ENCODE assay signal across 1 cellular context in genomic region chr9:96436456-96437126, GRCh38.
A peak's percentile ranks its signal among the peaks of the same experiment; 100 is the strongest.
TF ChIP-seq lines count a peak whose summit lies in the region.

No MANE protein-coding gene starts in this region.

TF ChIP-seq in HepG2, 621 proteins besides CTCF, POLR2A, EP300 and RAD21 (continued from another document and continues in another):
- TF ChIP-seq, protein P1, sequence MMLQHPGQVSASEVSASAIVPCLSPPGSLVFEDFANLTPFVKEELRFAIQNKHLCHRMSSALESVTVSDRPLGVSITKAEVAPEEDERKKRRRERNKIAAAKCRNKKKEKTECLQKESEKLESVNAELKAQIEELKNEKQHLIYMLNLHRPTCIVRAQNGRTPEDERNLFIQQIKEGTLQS (CRISPR knock-in tag; IDR thresholded peaks at IDR 0.05): 0 out of 2 replicates have a peak, but pooled peaks have one; percentile 11
- TF ChIP-seq, protein P2, sequence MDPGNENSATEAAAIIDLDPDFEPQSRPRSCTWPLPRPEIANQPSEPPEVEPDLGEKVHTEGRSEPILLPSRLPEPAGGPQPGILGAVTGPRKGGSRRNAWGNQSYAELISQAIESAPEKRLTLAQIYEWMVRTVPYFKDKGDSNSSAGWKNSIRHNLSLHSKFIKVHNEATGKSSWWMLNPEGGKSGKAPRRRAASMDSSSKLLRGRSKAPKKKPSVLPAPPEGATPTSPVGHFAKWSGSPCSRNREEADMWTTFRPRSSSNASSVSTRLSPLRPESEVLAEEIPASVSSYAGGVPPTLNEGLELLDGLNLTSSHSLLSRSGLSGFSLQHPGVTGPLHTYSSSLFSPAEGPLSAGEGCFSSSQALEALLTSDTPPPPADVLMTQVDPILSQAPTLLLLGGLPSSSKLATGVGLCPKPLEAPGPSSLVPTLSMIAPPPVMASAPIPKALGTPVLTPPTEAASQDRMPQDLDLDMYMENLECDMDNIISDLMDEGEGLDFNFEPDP (CRISPR knock-in tag; conservative IDR thresholded peaks at IDR 0.05): no peak
- TF ChIP-seq ZNF17 (CRISPR knock-in tag; IDR thresholded peaks at IDR 0.05) (no peak; the same call in 1 of the 2 replicates), CSRNP2 (CRISPR knock-in tag; conservative IDR thresholded peaks at IDR 0.05; ENCODE audit: low read depth) (no peak), GATAD2A (CRISPR knock-in tag; IDR thresholded peaks at IDR 0.05) (peak; percentile 91), HOXA3 (CRISPR knock-in tag; IDR thresholded peaks at IDR 0.05) (peak; percentile 75; the same call in 1 of the 2 replicates), YEATS4 (CRISPR knock-in tag; IDR thresholded peaks at IDR 0.05; ENCODE audit: borderline replicate concordance) (peak; percentile 63; the same call in 1 of the 2 replicates), FOXM1 (CRISPR knock-in tag; IDR thresholded peaks at IDR 0.05) (no peak; the same call in 1 of the 2 replicates), SALL1 (CRISPR knock-in tag; IDR thresholded peaks at IDR 0.05) (peak; percentile 98), ZKSCAN8 (CRISPR knock-in tag; IDR thresholded peaks at IDR 0.05; ENCODE audit: borderline replicate concordance) (peak; percentile 82), SMARCC2 (IDR thresholded peaks at IDR 0.05) (no peak), ZNF329 (CRISPR knock-in tag; IDR thresholded peaks at IDR 0.05; ENCODE audit: low read depth) (no peak), SMAD3 (CRISPR knock-in tag; IDR thresholded peaks at IDR 0.05) (peak; percentile 77; the same call in 1 of the 2 replicates), TRAFD1 (CRISPR knock-in tag; IDR thresholded peaks at IDR 0.05; ENCODE audit: borderline replicate concordance) (no peak), ZNF260 (CRISPR knock-in tag; IDR thresholded peaks at IDR 0.05; ENCODE audit: borderline replicate concordance, low read depth) (no peak), HOXA5 (CRISPR knock-in tag; IDR thresholded peaks at IDR 0.05) (peak; percentile 86; the same call in 1 of the 2 replicates), ZNF256 (CRISPR knock-in tag; conservative IDR thresholded peaks at IDR 0.05) (no peak; the same call in 1 of the 2 replicates), PAF1 (CRISPR knock-in tag; IDR thresholded peaks at IDR 0.05) (no peak), IRF1 (CRISPR knock-in tag; IDR thresholded peaks at IDR 0.05; ENCODE audit: low read depth) (peak; percentile 57; the same call in 1 of the 2 replicates), ATF6 (CRISPR knock-in tag; conservative IDR thresholded peaks at IDR 0.05) (no peak), ZMAT3 (CRISPR knock-in tag; conservative IDR thresholded peaks at IDR 0.05) (peak; percentile 99), MTA1 (CRISPR knock-in tag; IDR thresholded peaks at IDR 0.05; ENCODE audit: borderline replicate concordance) (0 out of 2 replicates have a peak, but pooled peaks have one; percentile 35), IRF2 (CRISPR knock-in tag; IDR thresholded peaks at IDR 0.05) (peak; percentile 86), PPARG (CRISPR knock-in tag; conservative IDR thresholded peaks at IDR 0.05) (peak; percentile 55; the same call in 1 of the 2 replicates), CENPBD1 (CRISPR knock-in tag; IDR thresholded peaks at IDR 0.05; ENCODE audit: borderline replicate concordance, low read depth) (no peak), HNRNPLL (IDR thresholded peaks at IDR 0.05; ENCODE audit: low read depth, low read length, poor library complexity, severe bottlenecking) (no peak), TFAP4 (IDR thresholded peaks at IDR 0.05; ENCODE audit: borderline replicate concordance, low read depth) (peak; percentile 93), AGO2 (optimal IDR thresholded peaks at IDR 0.05; ENCODE audit: low read depth, low read length) (no peak), REPIN1 (CRISPR knock-in tag; IDR thresholded peaks at IDR 0.05; ENCODE audit: borderline replicate concordance, low read depth) (no peak), TCF12 (IDR thresholded peaks at IDR 0.05) (no peak), TCF12 (CRISPR knock-in tag; IDR thresholded peaks at IDR 0.05) (no peak), ZNF749 (CRISPR knock-in tag; IDR thresholded peaks at IDR 0.05; ENCODE audit: borderline replicate concordance) (peak; percentile 42; the same call in 1 of the 2 replicates), JUNB (CRISPR knock-in tag; IDR thresholded peaks at IDR 0.05; ENCODE audit: borderline replicate concordance) (no peak; the same call in 1 of the 2 replicates), MYPOP (CRISPR knock-in tag; IDR thresholded peaks at IDR 0.05) (peak; percentile 68; the same call in 1 of the 2 replicates), THAP9 (CRISPR knock-in tag; IDR thresholded peaks at IDR 0.05; ENCODE audit: borderline replicate concordance) (peak; percentile 81), NFATC3 (CRISPR knock-in tag; IDR thresholded peaks at IDR 0.05) (no peak), SYNCRIP (IDR thresholded peaks at IDR 0.05; ENCODE audit: insufficient read depth, low read depth, low read length) (no peak), HDAC1 (CRISPR knock-in tag; IDR thresholded peaks at IDR 0.05) (peak; percentile 72; the same call in 1 of the 2 replicates), ZNF10 (CRISPR knock-in tag; IDR thresholded peaks at IDR 0.05; ENCODE audit: borderline replicate concordance, low read depth) (no peak)
- TF ChIP-seq, protein P3, sequence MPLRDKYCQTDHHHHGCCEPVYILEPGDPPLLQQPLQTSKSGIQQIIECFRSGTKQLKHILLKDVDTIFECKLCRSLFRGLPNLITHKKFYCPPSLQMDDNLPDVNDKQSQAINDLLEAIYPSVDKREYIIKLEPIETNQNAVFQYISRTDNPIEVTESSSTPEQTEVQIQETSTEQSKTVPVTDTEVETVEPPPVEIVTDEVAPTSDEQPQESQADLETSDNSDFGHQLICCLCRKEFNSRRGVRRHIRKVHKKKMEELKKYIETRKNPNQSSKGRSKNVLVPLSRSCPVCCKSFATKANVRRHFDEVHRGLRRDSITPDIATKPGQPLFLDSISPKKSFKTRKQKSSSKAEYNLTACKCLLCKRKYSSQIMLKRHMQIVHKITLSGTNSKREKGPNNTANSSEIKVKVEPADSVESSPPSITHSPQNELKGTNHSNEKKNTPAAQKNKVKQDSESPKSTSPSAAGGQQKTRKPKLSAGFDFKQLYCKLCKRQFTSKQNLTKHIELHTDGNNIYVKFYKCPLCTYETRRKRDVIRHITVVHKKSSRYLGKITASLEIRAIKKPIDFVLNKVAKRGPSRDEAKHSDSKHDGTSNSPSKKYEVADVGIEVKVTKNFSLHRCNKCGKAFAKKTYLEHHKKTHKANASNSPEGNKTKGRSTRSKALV (CRISPR knock-in tag; IDR thresholded peaks at IDR 0.05): 0 out of 2 replicates have a peak, but pooled peaks have one; percentile 27
- TF ChIP-seq, protein P4, sequence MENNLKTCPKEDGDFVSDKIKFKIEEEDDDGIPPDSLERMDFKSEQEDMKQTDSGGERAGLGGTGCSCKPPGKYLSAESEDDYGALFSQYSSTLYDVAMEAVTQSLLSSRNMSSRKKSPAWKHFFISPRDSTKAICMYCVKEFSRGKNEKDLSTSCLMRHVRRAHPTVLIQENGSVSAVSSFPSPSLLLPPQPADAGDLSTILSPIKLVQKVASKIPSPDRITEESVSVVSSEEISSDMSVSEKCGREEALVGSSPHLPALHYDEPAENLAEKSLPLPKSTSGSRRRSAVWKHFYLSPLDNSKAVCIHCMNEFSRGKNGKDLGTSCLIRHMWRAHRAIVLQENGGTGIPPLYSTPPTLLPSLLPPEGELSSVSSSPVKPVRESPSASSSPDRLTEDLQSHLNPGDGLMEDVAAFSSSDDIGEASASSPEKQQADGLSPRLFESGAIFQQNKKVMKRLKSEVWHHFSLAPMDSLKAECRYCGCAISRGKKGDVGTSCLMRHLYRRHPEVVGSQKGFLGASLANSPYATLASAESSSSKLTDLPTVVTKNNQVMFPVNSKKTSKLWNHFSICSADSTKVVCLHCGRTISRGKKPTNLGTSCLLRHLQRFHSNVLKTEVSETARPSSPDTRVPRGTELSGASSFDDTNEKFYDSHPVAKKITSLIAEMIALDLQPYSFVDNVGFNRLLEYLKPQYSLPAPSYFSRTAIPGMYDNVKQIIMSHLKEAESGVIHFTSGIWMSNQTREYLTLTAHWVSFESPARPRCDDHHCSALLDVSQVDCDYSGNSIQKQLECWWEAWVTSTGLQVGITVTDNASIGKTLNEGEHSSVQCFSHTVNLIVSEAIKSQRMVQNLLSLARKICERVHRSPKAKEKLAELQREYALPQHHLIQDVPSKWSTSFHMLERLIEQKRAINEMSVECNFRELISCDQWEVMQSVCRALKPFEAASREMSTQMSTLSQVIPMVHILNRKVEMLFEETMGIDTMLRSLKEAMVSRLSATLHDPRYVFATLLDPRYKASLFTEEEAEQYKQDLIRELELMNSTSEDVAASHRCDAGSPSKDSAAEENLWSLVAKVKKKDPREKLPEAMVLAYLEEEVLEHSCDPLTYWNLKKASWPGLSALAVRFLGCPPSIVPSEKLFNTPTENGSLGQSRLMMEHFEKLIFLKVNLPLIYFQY (CRISPR knock-in tag; IDR thresholded peaks at IDR 0.05; ENCODE audit: borderline replicate concordance): peak; percentile 62; the same call in 1 of the 2 replicates
